In genomic region chr16:86517652-86518258, GRCh38 we compare ENCODE assay signal across 9 cellular contexts. TPM values are rescaled to one million over a fixed set of nuclear protein-coding genes. Genes with fewer than 3 reads are reported as not detected.
DNase-seq lines count a peak whose midpoint lies in the region; FAIRE-seq and TF ChIP-seq lines count a peak whose summit lies in the region.
"Had no signal": no experiment of that assay in that cellular context is flagged by ENCODE, and none has a peak within 500 bp of the region (broad histone marks: within the 10 kb centered on the region; RNA-seq: fewer than 3 reads in every experiment).

No MANE protein-coding gene starts in this region.

- H3K27ac ChIP-seq in mesenchymal stem cell (ENCODE audit: low read length, poor library complexity, severe bottlenecking): no peak overlapping the region

- H4K8ac ChIP-seq in mesenchymal stem cell (ENCODE audit: low read length): peak overlapping the region; percentile 91

- H3K4me3 ChIP-seq in mesenchymal stem cell (ENCODE audit: insufficient read depth in 1 of 2, low read depth in 1 of 2, low read length in 2 of 2): no peak overlapping the region

- TF ChIP-seq POLR2A in GM12891 (IDR thresholded peaks at IDR 0.05; ENCODE audit: low read depth, low read length): no peak

- H2AK5ac ChIP-seq in mesenchymal stem cell (ENCODE audit: low read length, severe bottlenecking): no peak overlapping the region

- no peaks in the 10 kb centered on the region for H3K36me3 ChIP-seq in mesenchymal stem cell (ENCODE audit: control insufficient read depth in 1 of 2, insufficient read depth in 2 of 2, low read depth in 1 of 2, low read length in 2 of 2)

- H2BK12ac ChIP-seq in mesenchymal stem cell (ENCODE audit: low read length in 2 of 2): peak overlapping the region; percentile 27 to 79

- H2BK120ac ChIP-seq in mesenchymal stem cell (ENCODE audit: low read depth, low read length): peak overlapping the region; percentile 77

- H2BK5ac ChIP-seq in mesenchymal stem cell (ENCODE audit: low read depth, low read length, poor library complexity, severe bottlenecking): no peak overlapping the region

- no peak overlapping the region for H3K4me2 ChIP-seq in mesenchymal stem cell (ENCODE audit: low read length, poor library complexity, severe bottlenecking)

- no peaks in the 10 kb centered on the region for H3K9me3 ChIP-seq in mesenchymal stem cell (ENCODE audit: control insufficient read depth, low read length)

- no peak overlapping the region for H2BK15ac ChIP-seq in mesenchymal stem cell (ENCODE audit: low read depth, poor library complexity, severe bottlenecking)

- H3K23ac ChIP-seq in mesenchymal stem cell (ENCODE audit: low read length in 2 of 2): peak overlapping the region in 1 of 2 experiments; percentile 78

- DNase-seq in Ammon's horn (ENCODE audit: low spot score) (peak; percentile 82), GM12891 (ENCODE audit: insufficient read length, low spot score) (no peak), RPMI7951 (ENCODE audit: low read depth) (peak; percentile 68), ecto neural progenitor cell (ENCODE audit: low spot score) (peak; percentile 84), mesenchymal stem cell (peak; percentile 88), urothelium cell line (ENCODE audit: low spot score) (peak; percentile 79), DMS153 treated with DMSO at 0.1 percent for 48 hours (lab: John Stamatoyannopoulos, UW; ENCODE audit: unreplicated experiment) (no peak), NCI-H2029 treated with DMSO at 0.1 percent for 48 hours (lab: John Stamatoyannopoulos, UW) (no peak)

- no peak overlapping the region for H2AFZ ChIP-seq in mesenchymal stem cell (ENCODE audit: low read depth, low read length)

- FAIRE-seq in GM12891 (lab: Jason Lieb, UNC) (peak; percentile 73), urothelium cell line (lab: Jason Lieb, UNC) (peak; percentile 95)
- FAIRE-seq: islet of Langerhans had no signal

- H3K14ac ChIP-seq in mesenchymal stem cell (ENCODE audit: low read length in 2 of 2): peak overlapping the region in 1 of 2 experiments; percentile 71

- H3K4me1 ChIP-seq in mesenchymal stem cell (ENCODE audit: control insufficient read depth, insufficient read depth, low read depth, low read length): peaks cover 17% of the 10 kb centered on the region

- H3K4ac ChIP-seq in mesenchymal stem cell (ENCODE audit: low read depth in 1 of 2, low read length in 2 of 2): peak overlapping the region; percentile 25 to 26

- no peaks in the 10 kb centered on the region for H3K79me1 ChIP-seq in mesenchymal stem cell (replicated peaks; ENCODE audit: low read length, poor library complexity, severe bottlenecking)

- H4K91ac ChIP-seq in mesenchymal stem cell (ENCODE audit: low read length): no peak overlapping the region

- H3K18ac ChIP-seq in mesenchymal stem cell (ENCODE audit: low read depth in 1 of 2, low read length in 2 of 2): peak overlapping the region; percentile 93 to 98

- WGBS in mesenchymal stem cell: 28% methylated on average over 17 of the region's 17 CpGs

- H3K9ac ChIP-seq in mesenchymal stem cell (ENCODE audit: low read length): no peak overlapping the region

- H3K27me3 ChIP-seq in mesenchymal stem cell (ENCODE audit: control insufficient read depth in 1 of 2, insufficient read depth in 1 of 2, low read length in 2 of 2): peaks cover 80 to 90% of the 10 kb centered on the region in 2 experiments

TF ChIP-seq in GM12891, 5 proteins besides CTCF, POLR2A, EP300 and RAD21:
- no peak for TF ChIP-seq POU2F2 (IDR thresholded peaks at IDR 0.05; ENCODE audit: low read depth, low read length)
- no peak for TF ChIP-seq TAF1 (IDR thresholded peaks at IDR 0.05; ENCODE audit: low read depth, low read length)
- no peak for TF ChIP-seq SPI1 (IDR thresholded peaks at IDR 0.05; ENCODE audit: low read depth, low read length)
- no peak for TF ChIP-seq POLR2AphosphoS5 (IDR thresholded peaks at IDR 0.05; ENCODE audit: low read depth, low read length)
- TF ChIP-seq PAX5 (IDR thresholded peaks at IDR 0.05; ENCODE audit: insufficient read depth, low read length, severe bottlenecking): no peak

RNA-seq across cellular contexts. Expression of gene FOXF1, which starts 7.4 kb away (rescaled TPM):
- not detected for polyA plus RNA-seq in GM12891 (2012; ENCODE audit: low read depth, missing spikeins)
- 2.1 and 3.0 TPM in 2 replicates for total RNA-seq in RPMI7951 (2014; rRNA removed; shearing (Covaris generic))
- 145 TPM for polyA plus RNA-seq in mesenchymal stem cell (2013, experiment 1 of 2)
- polyA plus RNA-seq in mesenchymal stem cell (2013, experiment 2 of 2): 149 TPM

RNA-seq across cellular contexts. Expression of gene MTHFSD, which starts 37.3 kb away (rescaled TPM):
- polyA plus RNA-seq in GM12891 (2012; ENCODE audit: low read depth, missing spikeins): 11.4 TPM
- 6.1 and 8.8 TPM in 2 replicates for total RNA-seq in RPMI7951 (2014; rRNA removed; shearing (Covaris generic))
- polyA plus RNA-seq in mesenchymal stem cell (2013, experiment 1 of 2): 8.3 TPM
- polyA plus RNA-seq in mesenchymal stem cell (2013, experiment 2 of 2): 6.8 TPM

RNA-seq across cellular contexts. Expression of gene FOXC2, which starts 48.9 kb away (rescaled TPM):
- not detected for polyA plus RNA-seq in GM12891 (2012; ENCODE audit: low read depth, missing spikeins)
- 1.3 and 1.6 TPM in 2 replicates for total RNA-seq in RPMI7951 (2014; rRNA removed; shearing (Covaris generic))
- 2.7 TPM for polyA plus RNA-seq in mesenchymal stem cell (2013, experiment 1 of 2)
- 2.8 TPM for polyA plus RNA-seq in mesenchymal stem cell (2013, experiment 2 of 2)

Comparison
In these comparisons a context has a peak if more than half of its experiments do, and no peak if none do; other contexts are left out.
1. DNase-seq: peak in Ammon's horn (single experiment), RPMI7951 (single experiment), ecto neural progenitor cell (single experiment), mesenchymal stem cell (single experiment) and urothelium cell line (single experiment); none in GM12891 (single experiment), DMS153 treated with DMSO at 0.1 percent for 48 hours (single experiment) and NCI-H2029 treated with DMSO at 0.1 percent for 48 hours (single experiment).